ENCODE assay signal across 1 cellular context in the genomic region with DNA sequence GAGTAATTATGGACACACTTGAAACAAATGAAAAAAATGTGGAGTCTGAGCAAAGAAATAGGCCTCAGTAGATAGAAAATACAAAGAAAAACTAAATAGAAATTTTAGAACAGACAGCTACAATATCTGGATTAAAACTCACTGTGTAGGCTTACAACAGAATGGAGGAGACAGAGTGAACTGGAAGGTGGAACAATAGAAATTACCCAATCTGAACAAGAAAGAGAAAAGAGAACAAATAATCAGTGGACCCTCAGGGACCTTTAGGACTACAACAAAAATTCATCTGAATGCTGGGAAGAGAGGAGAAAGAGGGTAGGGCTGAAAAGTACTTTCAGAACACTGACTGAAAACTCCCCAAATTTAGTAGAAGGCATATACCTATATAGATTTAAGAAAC.
TF ChIP-seq lines count a peak whose summit lies in the region.

No MANE protein-coding gene starts in this region.

TF ChIP-seq in WTC11, 78 proteins besides CTCF, POLR2A, EP300 and RAD21 (continued from another document):
- TF ChIP-seq FOXJ3 (CRISPR knock-in tag; IDR thresholded peaks at IDR 0.05; ENCODE audit: borderline replicate concordance): no peak
- TF ChIP-seq, protein P1, sequence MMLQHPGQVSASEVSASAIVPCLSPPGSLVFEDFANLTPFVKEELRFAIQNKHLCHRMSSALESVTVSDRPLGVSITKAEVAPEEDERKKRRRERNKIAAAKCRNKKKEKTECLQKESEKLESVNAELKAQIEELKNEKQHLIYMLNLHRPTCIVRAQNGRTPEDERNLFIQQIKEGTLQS (CRISPR knock-in tag; conservative IDR thresholded peaks at IDR 0.05): no peak
- TF ChIP-seq, protein P2, sequence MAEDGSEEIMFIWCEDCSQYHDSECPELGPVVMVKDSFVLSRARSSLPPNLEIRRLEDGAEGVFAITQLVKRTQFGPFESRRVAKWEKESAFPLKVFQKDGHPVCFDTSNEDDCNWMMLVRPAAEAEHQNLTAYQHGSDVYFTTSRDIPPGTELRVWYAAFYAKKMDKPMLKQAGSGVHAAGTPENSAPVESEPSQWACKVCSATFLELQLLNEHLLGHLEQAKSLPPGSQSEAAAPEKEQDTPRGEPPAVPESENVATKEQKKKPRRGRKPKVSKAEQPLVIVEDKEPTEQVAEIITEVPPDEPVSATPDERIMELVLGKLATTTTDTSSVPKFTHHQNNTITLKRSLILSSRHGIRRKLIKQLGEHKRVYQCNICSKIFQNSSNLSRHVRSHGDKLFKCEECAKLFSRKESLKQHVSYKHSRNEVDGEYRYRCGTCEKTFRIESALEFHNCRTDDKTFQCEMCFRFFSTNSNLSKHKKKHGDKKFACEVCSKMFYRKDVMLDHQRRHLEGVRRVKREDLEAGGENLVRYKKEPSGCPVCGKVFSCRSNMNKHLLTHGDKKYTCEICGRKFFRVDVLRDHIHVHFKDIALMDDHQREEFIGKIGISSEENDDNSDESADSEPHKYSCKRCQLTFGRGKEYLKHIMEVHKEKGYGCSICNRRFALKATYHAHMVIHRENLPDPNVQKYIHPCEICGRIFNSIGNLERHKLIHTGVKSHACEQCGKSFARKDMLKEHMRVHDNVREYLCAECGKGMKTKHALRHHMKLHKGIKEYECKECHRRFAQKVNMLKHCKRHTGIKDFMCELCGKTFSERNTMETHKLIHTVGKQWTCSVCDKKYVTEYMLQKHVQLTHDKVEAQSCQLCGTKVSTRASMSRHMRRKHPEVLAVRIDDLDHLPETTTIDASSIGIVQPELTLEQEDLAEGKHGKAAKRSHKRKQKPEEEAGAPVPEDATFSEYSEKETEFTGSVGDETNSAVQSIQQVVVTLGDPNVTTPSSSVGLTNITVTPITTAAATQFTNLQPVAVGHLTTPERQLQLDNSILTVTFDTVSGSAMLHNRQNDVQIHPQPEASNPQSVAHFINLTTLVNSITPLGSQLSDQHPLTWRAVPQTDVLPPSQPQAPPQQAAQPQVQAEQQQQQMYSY (CRISPR knock-in tag; IDR thresholded peaks at IDR 0.05): no peak
- TF ChIP-seq KAT7 (CRISPR knock-in tag; IDR thresholded peaks at IDR 0.05; ENCODE audit: borderline replicate concordance): no peak
- TF ChIP-seq, protein P3, sequence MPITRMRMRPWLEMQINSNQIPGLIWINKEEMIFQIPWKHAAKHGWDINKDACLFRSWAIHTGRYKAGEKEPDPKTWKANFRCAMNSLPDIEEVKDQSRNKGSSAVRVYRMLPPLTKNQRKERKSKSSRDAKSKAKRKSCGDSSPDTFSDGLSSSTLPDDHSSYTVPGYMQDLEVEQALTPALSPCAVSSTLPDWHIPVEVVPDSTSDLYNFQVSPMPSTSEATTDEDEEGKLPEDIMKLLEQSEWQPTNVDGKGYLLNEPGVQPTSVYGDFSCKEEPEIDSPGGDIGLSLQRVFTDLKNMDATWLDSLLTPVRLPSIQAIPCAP (CRISPR knock-in tag; IDR thresholded peaks at IDR 0.05): no peak
- TF ChIP-seq ZNF138 (CRISPR knock-in tag; conservative IDR thresholded peaks at IDR 0.05): no peak
- TF ChIP-seq RELA (CRISPR knock-in tag; IDR thresholded peaks at IDR 0.05; ENCODE audit: borderline replicate concordance): no peak
